Comparison of ENCODE assay signal across 10 cellular contexts in the genomic region with DNA sequence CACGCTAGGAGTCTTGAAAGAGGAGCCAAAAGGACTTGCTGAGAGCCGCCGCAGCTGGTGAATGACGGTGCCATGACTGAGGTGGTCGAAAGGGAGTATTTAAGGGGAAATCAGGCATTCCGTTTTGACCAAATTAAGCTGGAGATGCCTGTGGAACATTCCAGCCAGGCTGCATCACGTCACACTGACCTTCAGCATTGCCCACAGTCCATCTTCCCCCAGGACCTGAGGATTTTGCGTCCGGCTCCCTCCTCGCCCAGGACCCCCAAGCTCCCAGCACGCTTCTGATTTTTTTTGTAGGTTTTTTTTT. TPM values are rescaled to one million over a fixed set of nuclear protein-coding genes. Genes with fewer than 3 reads are reported as not detected.
DNase-seq lines count a peak whose midpoint lies in the region; ATAC-seq, FAIRE-seq and TF ChIP-seq lines count a peak whose summit lies in the region.
"Had no signal": no experiment of that assay in that cellular context is flagged by ENCODE, and none has a peak within 500 bp of the region (broad histone marks: within the 10 kb centered on the region; RNA-seq: fewer than 3 reads in every experiment).

No MANE protein-coding gene starts in this region.

- no peaks in the 10 kb centered on the region for H3K27me3 ChIP-seq in K562 (ENCODE audit: control insufficient read depth in 2 of 2, insufficient read depth in 2 of 2, low read length in 2 of 2)
- H3K27me3 ChIP-seq in tibial artery, result peaks cover 0 to 4% of the 10 kb centered on the region in 2 donors

- 0 out of 2 replicates have a peak, but pooled peaks have one; percentile 38 for TF ChIP-seq POLR2A in K562 (conservative IDR thresholded peaks at IDR 0.05)

- 88% methylated on average over 11 of the region's 11 CpGs for WGBS in K562 (ENCODE audit: insufficient coverage, low coverage, missing lambda C conversion rate)

- H3K4me3 ChIP-seq in K562 (no peak overlapping the region), tibial artery (peak overlapping the region; percentile 60 to 78)

- peaks cover 1% of the 10 kb centered on the region for H3K36me3 Mint-ChIP-seq in activated T-cell treated with anti-CD3 and anti-CD28 coated beads, Interleukin-2, amount 50 U/mL, for 4 hours (ENCODE audit: insufficient read depth)
- H3K36me3 Mint-ChIP-seq in memory B cell (peaks cover 2% of the 10 kb centered on the region), osteocyte (ENCODE audit: unreplicated experiment) (peaks cover 4% of the 10 kb centered on the region)

- no peak for TF ChIP-seq RAD21 in K562 (CRISPR knock-in tag; conservative IDR thresholded peaks at IDR 0.05 in 1 of 2, IDR thresholded peaks at IDR 0.05 in 1 of 2)

- FAIRE-seq in K562 (lab: Jason Lieb, UNC), result no peak

- BruUV-seq in K562 (replicated peaks; lab: Mats Ljungman, UMichigan), result no TSS peak

- intact Hi-C loops in K562 (cut with micrococcal nuclease) (no loop called here), tibial artery (cut with DNase I; ENCODE audit: low total_unique reads) (no loop called here), left colon (cut with DNase I, micrococcal nuclease) (no loop called here)

- no peak for TF ChIP-seq EP300 in K562 (IDR thresholded peaks at IDR 0.05; ENCODE audit: low read length)

- H2AFZ ChIP-seq in K562 (ENCODE audit: low read depth, low read length), result no peak overlapping the region

- no peaks in the 10 kb centered on the region for H3K9me1 ChIP-seq in K562 (ENCODE audit: control insufficient read depth, insufficient read depth, low read length)

- H3K27ac Mint-ChIP-seq in memory B cell (no peak overlapping the region), osteocyte (ENCODE audit: unreplicated experiment) (no peak overlapping the region)

- H3K4me1 Mint-ChIP-seq in activated T-cell treated with anti-CD3 and anti-CD28 coated beads, Interleukin-2, amount 50 U/mL, for 4 hours (ENCODE audit: low read depth), result peaks cover 16% of the 10 kb centered on the region
- H3K4me1 Mint-ChIP-seq in memory B cell (peaks cover 9% of the 10 kb centered on the region), osteocyte (ENCODE audit: unreplicated experiment) (peaks cover 19% of the 10 kb centered on the region)

- no peaks in the 10 kb centered on the region for H4K20me1 ChIP-seq in K562 (replicated peaks; ENCODE audit: control insufficient read depth, insufficient read depth, low read length)

- H3K27ac ChIP-seq in K562 (ENCODE audit: extremely low read depth, low read depth, low read length) (no peak overlapping the region), tibial artery (peak overlapping the region; percentile 94 to 96)
- H3K27ac ChIP-seq: HL-60 had no signal

- no peak for ATAC-seq in activated T-cell treated with anti-CD3 and anti-CD28 coated beads, Interleukin-2, amount 50 U/mL, for 4 hours
- ATAC-seq in K562, result no peak
- no peak for ATAC-seq in memory B cell (ENCODE audit: low read depth)
- ATAC-seq in left colon, result no peak
- no peak for ATAC-seq in esophagus mucosa

- POLR2A ChIA-PET in K562 (lab: Yijun Ruan, JAX), result interaction anchor here (0.6 to 1.7 kb wide), 4 partner anchors 8 to 11 kb away, joined by 3 to 7 read pairs (median 4); no protein-coding TSS in a partner anchor

- no peaks in the 10 kb centered on the region for H3K9me3 ChIP-seq in K562 (replicated peaks; ENCODE audit: control insufficient read depth, insufficient read depth, low read depth, low read length)
- no peaks in the 10 kb centered on the region for H3K9me3 ChIP-seq in tibial artery

- H3K27me3 Mint-ChIP-seq in activated T-cell treated with anti-CD3 and anti-CD28 coated beads, Interleukin-2, amount 50 U/mL, for 4 hours (ENCODE audit: low read depth), result no peaks in the 10 kb centered on the region
- H3K27me3 Mint-ChIP-seq in memory B cell (peaks cover 4% of the 10 kb centered on the region), osteocyte (ENCODE audit: unreplicated experiment) (no peaks in the 10 kb centered on the region)

- no peak overlapping the region for H3K9ac ChIP-seq in K562 (ENCODE audit: insufficient read depth in 1 of 2, low read depth in 2 of 2, low read length in 2 of 2)

- H3K4me2 ChIP-seq in K562 (ENCODE audit: insufficient read depth, low read length), result no peak overlapping the region

- H3K4me1 ChIP-seq in K562 (replicated peaks in 1 of 2; ENCODE audit: control insufficient read depth in 2 of 2, insufficient read depth in 2 of 2, low read length in 2 of 2), result peaks cover 0 to 19% of the 10 kb centered on the region in 2 experiments; a peak in 2 of 5 replicates
- H3K4me1 ChIP-seq in tibial artery, result peaks cover 0 to 19% (median 15%) of the 10 kb centered on the region in 4 donors

- TF ChIP-seq CTCF in K562 (IDR thresholded peaks at IDR 0.05 in 2 of 3, conservative IDR thresholded peaks at IDR 0.05 in 1 of 3; ENCODE audit: insufficient read depth in 2 of 3, low read depth in 1 of 3, low read length in 3 of 3) (no peak), tibial artery (IDR thresholded peaks at IDR 0.05) (no peak), osteocyte (IDR thresholded peaks at IDR 0.05) (no peak)

- no peak for DNase-seq in activated T-cell treated with anti-CD3 and anti-CD28 coated beads, Interleukin-2, amount 50 U/mL, for 4 hours
- no peak for DNase-seq in activated T-cell treated with anti-CD3 and anti-CD28 coated beads, Interleukin-2, amount 50 U/mL, for 48 hours
- DNase-seq in K562 (ENCODE audit: extremely low read depth in 1 of 4, low spot score in 3 of 4) (no peak), memory B cell (ENCODE audit: low spot score in 2 of 2) (no peak), tibial artery (no peak), left colon (no peak), osteocyte (ENCODE audit: extremely low spot score, unreplicated experiment) (no peak)
- DNase-seq: NCI-H748 treated with DMSO at 0.1 percent for 48 hours had no signal

- peak overlapping the region; percentile 83 for H3K4me3 Mint-ChIP-seq in activated T-cell treated with anti-CD3 and anti-CD28 coated beads, Interleukin-2, amount 50 U/mL, for 4 hours
- H3K4me3 Mint-ChIP-seq in memory B cell (peak overlapping the region; percentile 93), osteocyte (ENCODE audit: unreplicated experiment) (no peak overlapping the region)

- in situ Hi-C loops in K562 (cut with MboI), result no loop called here

- no peaks in the 10 kb centered on the region for H3K9me3 Mint-ChIP-seq in activated T-cell treated with anti-CD3 and anti-CD28 coated beads, Interleukin-2, amount 50 U/mL, for 4 hours
- no peaks in the 10 kb centered on the region for H3K9me3 Mint-ChIP-seq in memory B cell
- no peaks in the 10 kb centered on the region for H3K9me3 Mint-ChIP-seq in osteocyte (ENCODE audit: unreplicated experiment)

- H3K79me2 ChIP-seq in K562 (ENCODE audit: control insufficient read depth, insufficient read depth, low read length), result no peaks in the 10 kb centered on the region

- CTCF ChIA-PET in K562 (lab: Yijun Ruan, JAX; ENCODE audit: low intra/inter-chr PET ratio), result no interaction called here

- H3K36me3 ChIP-seq in K562 (ENCODE audit: control insufficient read depth, insufficient read depth, low read length), result peaks cover 32% of the 10 kb centered on the region; the same call in 1 of the 3 replicates
- peaks cover 0 to 32% (median 26%) of the 10 kb centered on the region in 3 donors for H3K36me3 ChIP-seq in tibial artery

RNA-seq across cellular contexts. Expression of a gene that starts 12.0 kb away (rescaled TPM):
- total RNA-seq in activated T-cell treated with anti-CD3 and anti-CD28 coated beads, Interleukin-2, amount 50 U/mL, for 4 hours, result 10 to 100 TPM; 30.7 to 36.2 (median 31.5) TPM
- total RNA-seq in K562 (2011; cell fraction: chromatin; rRNA removed; ENCODE audit: low replicate concordance), result 79.5 and 196 TPM in 2 replicates
- total RNA-seq in K562 (2011; cell fraction: nucleolus; rRNA removed), result 87.7 and 88.8 TPM in 2 replicates
- total RNA-seq in K562 (2011; cell fraction: nucleoplasm; rRNA removed), result 87.0 and 108 TPM in 2 replicates
- total RNA-seq in K562 (2014; rRNA removed), result 31.8 and 34.9 TPM in 2 replicates
- 14.7 and 15.9 TPM in 2 replicates for total RNA-seq in K562 (2014; rRNA removed; fragmentation: Illumina TruSeq; extraction: Trizol)
- total RNA-seq in K562 (2015; rRNA removed; fragmentation: Illumina TruSeq; extraction: Trizol), result 19.3 and 20.3 TPM in 2 replicates
- 37.8 and 43.8 TPM in 2 replicates for total RNA-seq in K562 (2021)
- polyA plus RNA-seq in K562 (2011; rRNA removed), result 23.8 and 34.3 TPM in 2 replicates
- 28.3 and 30.8 TPM in 2 replicates for polyA plus RNA-seq in K562 (2011; cell fraction: cytosol; rRNA removed)
- polyA plus RNA-seq in K562 (2011; cell fraction: nucleus; rRNA removed), result 96.2 and 120 TPM in 2 replicates
- 34.7 and 66.7 TPM in 2 replicates for polyA plus RNA-seq in K562 (2012)
- 31.5 and 33.7 TPM in 2 replicates for polyA plus RNA-seq in K562 (2014; fragmentation: Illumina TruSeq; extraction: Trizol)
- 1 to 10 TPM; 1.8 to 4.0 TPM for polyA plus RNA-seq in K562 (2014; fragmentation: Nextera tagmentation; extraction: Ambion mirVana)
- polyA plus RNA-seq in K562 (2014; rRNA removed), result 38.1 and 45.2 TPM in 2 replicates
- 22.5 and 23.2 TPM in 2 replicates for polyA minus RNA-seq in K562 (2011; rRNA and poly(A)+ RNA removed)
- 13.0 and 20.7 TPM in 2 replicates for polyA minus RNA-seq in K562 (2011; cell fraction: cytosol; rRNA and poly(A)+ RNA removed)
- 33.0 and 46.9 TPM in 2 replicates for polyA minus RNA-seq in K562 (2011; cell fraction: nucleus; rRNA and poly(A)+ RNA removed)
- total RNA-seq in left colon, result 10 to 100 TPM; 68.3 to 75.6 TPM
- 47.2 TPM for total RNA-seq in esophagus mucosa
- 92.1 and 107 TPM in 2 replicates for total RNA-seq in osteocyte

RNA-seq across cellular contexts. Expression of a gene that starts 25.8 kb away (rescaled TPM):
- total RNA-seq in activated T-cell treated with anti-CD3 and anti-CD28 coated beads, Interleukin-2, amount 50 U/mL, for 4 hours, result 1 to 10 TPM; 3.1 to 3.3 (median 3.3) TPM
- total RNA-seq in K562 (2011; cell fraction: chromatin; rRNA removed; ENCODE audit: low replicate concordance), result 5.6 and 11.8 TPM in 2 replicates
- 6.8 and 8.0 TPM in 2 replicates for total RNA-seq in K562 (2011; cell fraction: nucleolus; rRNA removed)
- total RNA-seq in K562 (2011; cell fraction: nucleoplasm; rRNA removed), result 6.1 and 6.6 TPM in 2 replicates
- total RNA-seq in K562 (2014; rRNA removed), result 0.18 and 0.41 TPM in 2 replicates
- 0.45 and 0.47 TPM in 2 replicates for total RNA-seq in K562 (2014; rRNA removed; fragmentation: Illumina TruSeq; extraction: Trizol)
- 0.76 and 0.94 TPM in 2 replicates for total RNA-seq in K562 (2015; rRNA removed; fragmentation: Illumina TruSeq; extraction: Trizol)
- total RNA-seq in K562 (2021), result 1.4 and 1.6 TPM in 2 replicates
- 0.54 and 0.74 TPM in 2 replicates for polyA plus RNA-seq in K562 (2011; rRNA removed)
- 0.37 and 0.38 TPM in 2 replicates for polyA plus RNA-seq in K562 (2011; cell fraction: cytosol; rRNA removed)
- 2.4 and 2.6 TPM in 2 replicates for polyA plus RNA-seq in K562 (2011; cell fraction: nucleus; rRNA removed)
- polyA plus RNA-seq in K562 (2012), result 0.52 and 0.83 TPM in 2 replicates
- 0.46 and 0.49 TPM in 2 replicates for polyA plus RNA-seq in K562 (2014; fragmentation: Illumina TruSeq; extraction: Trizol)
- polyA plus RNA-seq in K562 (2014; fragmentation: Nextera tagmentation; extraction: Ambion mirVana), result under 1 TPM; 0.15 to 0.38 TPM
- 0.59 and 1.2 TPM in 2 replicates for polyA plus RNA-seq in K562 (2014; rRNA removed)
- polyA minus RNA-seq in K562 (2011; rRNA and poly(A)+ RNA removed), result 0.91 and 1.2 TPM in 2 replicates
- polyA minus RNA-seq in K562 (2011; cell fraction: cytosol; rRNA and poly(A)+ RNA removed), result 1.0 and 1.3 TPM in 2 replicates
- 0.89 and 1.3 TPM in 2 replicates for polyA minus RNA-seq in K562 (2011; cell fraction: nucleus; rRNA and poly(A)+ RNA removed)
- total RNA-seq in left colon, result 1 to 10 TPM in 1 of 2 donors, under 1 TPM in 1; 0.34 to 1.2 TPM
- 0.76 TPM for total RNA-seq in esophagus mucosa
- 0.86 and 1.6 TPM in 2 replicates for total RNA-seq in osteocyte

RNA-seq across cellular contexts. Expression of a gene that starts 30.5 kb away (rescaled TPM):
- total RNA-seq in activated T-cell treated with anti-CD3 and anti-CD28 coated beads, Interleukin-2, amount 50 U/mL, for 4 hours, result 1 to 10 TPM; 1.8 to 2.6 (median 2.0) TPM
- total RNA-seq in K562 (2011; cell fraction: chromatin; rRNA removed; ENCODE audit: low replicate concordance), result 1.5 and 3.5 TPM in 2 replicates
- total RNA-seq in K562 (2011; cell fraction: nucleolus; rRNA removed), result 3.8 and 4.1 TPM in 2 replicates
- 1.5 and 2.4 TPM in 2 replicates for total RNA-seq in K562 (2011; cell fraction: nucleoplasm; rRNA removed)
- total RNA-seq in K562 (2014; rRNA removed) (4.9 and 5.1 TPM in 2 replicates), K562 (2014; rRNA removed; fragmentation: Illumina TruSeq; extraction: Trizol) (0.45 and 0.76 TPM in 2 replicates), K562 (2015; rRNA removed; fragmentation: Illumina TruSeq; extraction: Trizol) (2.0 and 2.5 TPM in 2 replicates), K562 (2021) (10.2 and 12.3 TPM in 2 replicates), left colon (1 to 10 TPM in 1 of 2 donors, under 1 TPM in 1; 0.87 to 1.1 TPM), esophagus mucosa (4.9 TPM), osteocyte (0.32 and 0.39 TPM in 2 replicates)
- polyA plus RNA-seq in K562 (2011; rRNA removed) (0.35 and 0.66 TPM in 2 replicates), K562 (2014; fragmentation: Illumina TruSeq; extraction: Trizol) (1.1 and 2.1 TPM in 2 replicates), K562 (2014; fragmentation: Nextera tagmentation; extraction: Ambion mirVana) (not detected), K562 (2014; rRNA removed) (2.8 and 3.3 TPM in 2 replicates)
- polyA plus RNA-seq in K562 (2011; cell fraction: cytosol; rRNA removed), result 0.53 and 1.7 TPM in 2 replicates
- polyA plus RNA-seq in K562 (2011; cell fraction: nucleus; rRNA removed), result 1.5 and 2.7 TPM in 2 replicates
- polyA plus RNA-seq in K562 (2012), result 3.7 and 4.7 TPM in 2 replicates
- 0.14 and 0.15 TPM in 2 replicates for polyA minus RNA-seq in K562 (2011; rRNA and poly(A)+ RNA removed)
- polyA minus RNA-seq in K562 (2011; cell fraction: cytosol; rRNA and poly(A)+ RNA removed), result 2.3 and 3.2 TPM in 2 replicates
- polyA minus RNA-seq in K562 (2011; cell fraction: nucleus; rRNA and poly(A)+ RNA removed), result 1.1 and 1.2 TPM in 2 replicates

RNA-seq across cellular contexts. Expression of a gene that starts 35.4 kb away (rescaled TPM):
- 100 to 1,000 TPM; 175 to 192 (median 187) TPM for total RNA-seq in activated T-cell treated with anti-CD3 and anti-CD28 coated beads, Interleukin-2, amount 50 U/mL, for 4 hours
- total RNA-seq in K562 (2011; cell fraction: chromatin; rRNA removed; ENCODE audit: low replicate concordance), result 26.3 and 57.2 TPM in 2 replicates
- total RNA-seq in K562 (2011; cell fraction: nucleolus; rRNA removed), result 42.0 and 43.3 TPM in 2 replicates
- total RNA-seq in K562 (2011; cell fraction: nucleoplasm; rRNA removed), result 29.6 and 33.7 TPM in 2 replicates
- total RNA-seq in K562 (2014; rRNA removed) (44.0 and 48.7 TPM in 2 replicates), K562 (2014; rRNA removed; fragmentation: Illumina TruSeq; extraction: Trizol) (20.4 and 21.2 TPM in 2 replicates), K562 (2015; rRNA removed; fragmentation: Illumina TruSeq; extraction: Trizol) (47.2 and 50.6 TPM in 2 replicates), K562 (2021) (87.2 and 88.2 TPM in 2 replicates), left colon (10 to 100 TPM; 22.3 to 25.1 TPM), esophagus mucosa (24.6 TPM), osteocyte (36.2 and 38.4 TPM in 2 replicates)
- polyA plus RNA-seq in K562 (2011; rRNA removed) (22.2 and 22.4 TPM in 2 replicates), K562 (2014; fragmentation: Illumina TruSeq; extraction: Trizol) (24.5 and 44.3 TPM in 2 replicates), K562 (2014; fragmentation: Nextera tagmentation; extraction: Ambion mirVana) (1 to 10 TPM; 1.5 to 2.6 TPM), K562 (2014; rRNA removed) (51.4 and 55.4 TPM in 2 replicates)
- 20.0 and 52.3 TPM in 2 replicates for polyA plus RNA-seq in K562 (2011; cell fraction: cytosol; rRNA removed)
- polyA plus RNA-seq in K562 (2011; cell fraction: nucleus; rRNA removed), result 13.5 and 20.7 TPM in 2 replicates
- polyA plus RNA-seq in K562 (2012), result 26.6 and 47.2 TPM in 2 replicates
- 11.4 and 14.9 TPM in 2 replicates for polyA minus RNA-seq in K562 (2011; rRNA and poly(A)+ RNA removed)
- 25.1 and 33.2 TPM in 2 replicates for polyA minus RNA-seq in K562 (2011; cell fraction: cytosol; rRNA and poly(A)+ RNA removed)
- 12.3 and 17.1 TPM in 2 replicates for polyA minus RNA-seq in K562 (2011; cell fraction: nucleus; rRNA and poly(A)+ RNA removed)
